ENCODE assay signal across 33 cellular contexts in genomic region chr5:149372932-149373331, GRCh38. TPM values are rescaled to one million over a fixed set of nuclear protein-coding genes. Genes with fewer than 3 reads are reported as not detected.
"Had no signal": no experiment of that assay in that cellular context is flagged by ENCODE, and none has a peak within 500 bp of the region (broad histone marks: within the 10 kb centered on the region; RNA-seq: fewer than 3 reads in every experiment).

No MANE protein-coding gene starts in this region.

- H3K27ac ChIP-seq: SJCRH30, VCaP had no signal

- H3K27me3 ChIP-seq: breast epithelium, SJCRH30 had no signal

- H3K9ac ChIP-seq: SK-N-SH had no signal

- H3K9me3 ChIP-seq: breast epithelium, SJCRH30, SK-N-SH had no signal

- H3K4me3 ChIP-seq: breast epithelium, SJCRH30 had no signal

- ATAC-seq: activated CD4-positive, alpha-beta T cell treated with anti-CD3 and anti-CD28 coated beads for 36 hours; activated T-cell treated with anti-CD3 and anti-CD28 coated beads, Interleukin-2, amount 50 U/mL, for 72 hours had no signal

- H3K4me1 ChIP-seq: breast epithelium had no signal

- DNase-seq: activated CD4-positive, alpha-beta memory T cell treated with anti-CD3 and anti-CD28 coated beads, Interleukin-2, amount 10 ng/mL, durations not matched to agents 7 days and 5 days; activated CD4-positive, alpha-beta T cell treated with anti-CD3 and anti-CD28 coated beads for 36 hours; activated CD4-positive, alpha-beta T cell treated with anti-CD3 and anti-CD28 coated beads, Interleukin-2, amount 50 U/mL, for 1 hour; activated CD4-positive, CD25-positive, alpha-beta regulatory T cell; activated gamma-delta T cell treated with Interleukin-2 at 50 U/mL for 16 hours; activated naive CD4-positive, alpha-beta T cell treated with anti-CD3 and anti-CD28 coated beads, Interleukin-2, amount 10 ng/mL, durations not matched to agents 7 days and 5 days; activated naive CD8-positive, alpha-beta T cell treated with anti-CD3 and anti-CD28 coated beads for 36 hours; activated T-cell treated with anti-CD3 and anti-CD28 coated beads for 4 hours; activated T-cell treated with anti-CD3 and anti-CD28 coated beads, Interleukin-2, amount 50 U/mL, for 72 hours; KG1; NCI-H1092; NCI-H1417; NCI-H1694; NCI-H2029; NCI-H2107; NCI-H2171 treated with DMSO at 0.1 percent for 48 hours; NCI-H226; NCI-H510A; NCI-H526 treated with DMSO at 0.1 percent for 48 hours; NCI-H82; Right ventricle myocardium superior; SK-N-SH; T-helper 1 cell had no signal

- H3K4me2 ChIP-seq: SK-N-SH had no signal

- H3K36me3 ChIP-seq: breast epithelium, SJCRH30 had no signal

RNA-seq across cellular contexts. Expression of gene IL17B, which starts 6.2 kb away (rescaled TPM):
- total RNA-seq: activated CD4-positive, alpha-beta memory T cell treated with anti-CD3 and anti-CD28 coated beads, Interleukin-2, amount 10 ng/mL, durations not matched to agents 7 days and 5 days; activated CD4-positive, alpha-beta T cell treated with anti-CD3 and anti-CD28 coated beads for 36 hours; activated CD8-positive, alpha-beta memory T cell treated with anti-CD3 and anti-CD28 coated beads for 36 hours; activated naive CD8-positive, alpha-beta T cell treated with anti-CD3 and anti-CD28 coated beads for 36 hours; activated T-cell treated with anti-CD3 and anti-CD28 coated beads, Interleukin-2, amount 50 U/mL, for 72 hours; activated T-helper 2 cell treated with anti-CD3 and anti-CD28 coated beads, Interferon-gamma antibody, Interleukin-2, Interleukin-4, amounts not matched to agents 10 μg/mL and 5 μg/mL and 100 μg/mL, durations not matched to agents 14 hours and 24 hours and 36 hours; LHCN-M2; M059J; OCI-LY7; Right ventricle myocardium superior; RPMI7951; T-helper 2 cell treated with Interferon-gamma antibody and Interleukin-4, amounts not matched to agents 100 ng/mL and 5 ng/mL, for 36 hours had no signal
